Comparison of ENCODE assay signal across 29 cellular contexts in genomic region chr4:152041304-152041703, GRCh38.
"Had no signal": no experiment of that assay in that cellular context is flagged by ENCODE, and none has a peak within 500 bp of the region (broad histone marks: within the 10 kb centered on the region; RNA-seq: fewer than 3 reads in every experiment).

No MANE protein-coding gene starts in this region.

- H3K27ac ChIP-seq: brain microvascular endothelial cell, dorsolateral prefrontal cortex, prostate gland, tibial artery, VCaP had no signal

- DNase-seq: activated CD4-positive, alpha-beta T cell treated with anti-CD3 and anti-CD28 coated beads, Interleukin-2, amount 10 ng/mL, durations not matched to agents 7 days and 5 days; activated CD8-positive, alpha-beta memory T cell treated with anti-CD3 and anti-CD28 coated beads, Interleukin-2, amount 10 ng/mL, durations not matched to agents 7 days and 5 days; activated CD8-positive, alpha-beta T cell treated with anti-CD3 and anti-CD28 coated beads for 36 hours; activated effector memory CD4-positive, alpha-beta T cell treated with anti-CD3 and anti-CD28 coated beads, Interleukin-2, amount 50 U/mL, for 16 hours; activated naive CD4-positive, alpha-beta T cell treated with anti-CD3 and anti-CD28 coated beads, Interleukin-2, amount 50 U/mL, for 16 hours; activated T-cell treated with anti-CD3 and anti-CD28 coated beads for 4 hours; aorta; brain microvascular endothelial cell; dorsolateral prefrontal cortex; effector memory CD8-positive, alpha-beta T cell; glutamatergic neuron; hippocampal formation; kidney glomerular epithelial cell; left ventricle myocardium superior; mammary epithelial cell; midbrain; natural killer cell; stimulated activated CD4-positive, alpha-beta T cell treated with anti-CD3 and anti-CD28 coated beads, Interleukin-12 subunit alpha, Interleukin-12 subunit beta, amount 100 ng/mL, for 4 hours; stimulated activated CD4-positive, alpha-beta T cell treated with anti-CD3 and anti-CD28 coated beads, Interleukin-1b, Interleukin-23, amount 100 ng/mL, for 48 hours; tibial artery had no signal

- H3K4me1 Mint-ChIP-seq: activated CD8-positive, alpha-beta memory T cell treated with anti-CD3 and anti-CD28 coated beads, Interleukin-2, amount 10 ng/mL, durations not matched to agents 7 days and 5 days; central memory CD8-positive, alpha-beta T cell had no signal

- H3K27me3 Mint-ChIP-seq: activated CD4-positive, alpha-beta T cell treated with anti-CD3 and anti-CD28 coated beads, Interleukin-2, amount 10 ng/mL, durations not matched to agents 7 days and 5 days; activated CD8-positive, alpha-beta T cell treated with anti-CD3 and anti-CD28 coated beads for 36 hours; central memory CD8-positive, alpha-beta T cell; stimulated activated naive CD8-positive, alpha-beta T cell treated with anti-CD3 and anti-CD28 coated beads, Interleukin-15, Interleukin-2, amounts not matched to agents 100 ng/mL and 50 ng/mL, for 24 hours had no signal

- H3K27me3 ChIP-seq: right atrium auricular region, tibial artery had no signal

- H3K36me3 ChIP-seq: brain microvascular endothelial cell, prostate gland, right atrium auricular region, tibial artery had no signal

- H3K4me3 Mint-ChIP-seq: activated CD4-positive, alpha-beta T cell treated with anti-CD3 and anti-CD28 coated beads, Interleukin-2, amount 10 ng/mL, durations not matched to agents 7 days and 5 days; activated CD8-positive, alpha-beta memory T cell treated with anti-CD3 and anti-CD28 coated beads, Interleukin-2, amount 10 ng/mL, durations not matched to agents 7 days and 5 days; activated CD8-positive, alpha-beta T cell treated with anti-CD3 and anti-CD28 coated beads for 36 hours; central memory CD8-positive, alpha-beta T cell; effector memory CD8-positive, alpha-beta T cell; natural killer cell; stimulated activated naive CD8-positive, alpha-beta T cell treated with anti-CD3 and anti-CD28 coated beads, Interleukin-15, Interleukin-2, amounts not matched to agents 100 ng/mL and 50 ng/mL, for 24 hours; T-helper 2 cell treated with Interferon-gamma antibody and Interleukin-4, amounts not matched to agents 5 μg/mL and 100 μg/mL, for 36 hours had no signal

- H3K4me1 ChIP-seq: prostate gland had no signal

- H3K4me3 ChIP-seq: dorsolateral prefrontal cortex, prostate gland, right atrium auricular region, tibial artery had no signal

- H3K27ac Mint-ChIP-seq: activated CD4-positive, alpha-beta T cell treated with anti-CD3 and anti-CD28 coated beads, Interleukin-2, amount 10 ng/mL, durations not matched to agents 7 days and 5 days; activated CD8-positive, alpha-beta memory T cell treated with anti-CD3 and anti-CD28 coated beads, Interleukin-2, amount 10 ng/mL, durations not matched to agents 7 days and 5 days; activated CD8-positive, alpha-beta T cell treated with anti-CD3 and anti-CD28 coated beads for 36 hours; effector memory CD8-positive, alpha-beta T cell; natural killer cell; stimulated activated naive CD8-positive, alpha-beta T cell treated with anti-CD3 and anti-CD28 coated beads, Interleukin-15, Interleukin-2, amounts not matched to agents 100 ng/mL and 50 ng/mL, for 24 hours; T-helper 2 cell treated with Interferon-gamma antibody and Interleukin-4, amounts not matched to agents 5 μg/mL and 100 μg/mL, for 36 hours had no signal

- H3K9me3 ChIP-seq: prostate gland, tibial artery had no signal

- FAIRE-seq: colon, endothelial cell of umbilical vein, frontal cortex had no signal
